ENCODE assay signal across 23 cellular contexts in the genomic region with DNA sequence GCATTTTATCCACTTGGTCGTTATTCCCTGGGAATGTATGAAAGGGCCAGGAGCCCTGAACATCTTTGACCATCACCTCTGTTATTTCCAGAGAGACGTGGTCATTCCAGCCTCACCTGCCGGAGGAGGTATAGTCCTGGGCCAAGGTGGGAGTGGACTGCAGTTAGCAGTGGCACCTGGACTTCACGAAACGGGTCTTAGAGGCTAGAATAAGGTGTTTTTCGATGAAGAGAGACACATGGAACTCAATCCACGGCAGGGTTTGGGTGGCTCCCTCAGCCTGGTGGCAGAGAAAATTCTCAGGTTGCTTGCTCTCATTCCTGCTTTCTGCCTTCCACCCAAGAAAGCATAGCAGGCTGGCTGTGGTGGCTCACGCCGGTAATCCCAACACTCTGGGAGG.
"Had no signal": no experiment of that assay in that cellular context is flagged by ENCODE, and none has a peak within 500 bp of the region (broad histone marks: within the 10 kb centered on the region; RNA-seq: fewer than 3 reads in every experiment).

No MANE protein-coding gene starts in this region.

- ATAC-seq: effector memory CD8-positive, alpha-beta T cell; esophagus mucosa; gastrocnemius medialis; heart right ventricle; left cardiac atrium; left ventricle myocardium superior; mucosa of descending colon had no signal

- H3K36me3 Mint-ChIP-seq: immature natural killer cell, mesothelial cell of epicardium, naive B cell had no signal

- H3K9me3 ChIP-seq: colonic mucosa, esophagus squamous epithelium, gastrocnemius medialis, heart right ventricle, left lung, lower lobe of right lung, mucosa of descending colon had no signal

- H3K4me1 Mint-ChIP-seq: immature natural killer cell, mesothelial cell of epicardium had no signal

- H3K27ac Mint-ChIP-seq: dendritic cell treated with granulocyte-macrophage colony-stimulating factor and Interleukin-4, amounts not matched to agents 40 ng/mL and 50 ng/mL, for 4 days; effector memory CD8-positive, alpha-beta T cell; immature natural killer cell; mesothelial cell of epicardium; naive B cell had no signal

- DNase-seq: colonic mucosa; cortex of kidney; effector CD8-positive, alpha-beta T cell; effector memory CD8-positive, alpha-beta T cell; esophagus squamous epithelium; foreskin fibroblast; foreskin melanocyte; gastrocnemius medialis; glutamatergic neuron; head of caudate nucleus; heart right ventricle; hippocampal formation; immature natural killer cell; left cardiac atrium; left ventricle myocardium superior; mesenchymal stem cell; mucosa of descending colon; naive B cell had no signal

- H3K27me3 ChIP-seq: colonic mucosa, gastrocnemius medialis, left lung had no signal

- H3K9me3 Mint-ChIP-seq: dendritic cell treated with granulocyte-macrophage colony-stimulating factor and Interleukin-4, amounts not matched to agents 40 ng/mL and 50 ng/mL, for 4 days; effector memory CD8-positive, alpha-beta T cell; immature natural killer cell; mesothelial cell of epicardium; naive B cell had no signal

- H3K4me1 ChIP-seq: colonic mucosa, esophagus squamous epithelium, gastrocnemius medialis, heart right ventricle, left lung, lower lobe of right lung had no signal

- H3K4me3 Mint-ChIP-seq: dendritic cell treated with granulocyte-macrophage colony-stimulating factor and Interleukin-4, amounts not matched to agents 40 ng/mL and 50 ng/mL, for 4 days; effector memory CD8-positive, alpha-beta T cell; immature natural killer cell; mesothelial cell of epicardium; naive B cell had no signal

- H3K4me3 ChIP-seq: colonic mucosa, esophagus squamous epithelium, gastrocnemius medialis, heart right ventricle, left lung, lower lobe of right lung, mucosa of descending colon had no signal

- H3K36me3 ChIP-seq: colonic mucosa, esophagus squamous epithelium, gastrocnemius medialis, heart right ventricle, left lung, lower lobe of right lung had no signal

- H3K27ac ChIP-seq: colonic mucosa, esophagus squamous epithelium, gastrocnemius medialis, heart right ventricle, left lung, lower lobe of right lung had no signal
